Comparison of ENCODE assay signal across 13 cellular contexts in genomic region chr6:14717307-14717706, GRCh38.
DNase-seq lines count a peak whose midpoint lies in the region; ATAC-seq and TF ChIP-seq lines count a peak whose summit lies in the region.
"Had no signal": no experiment of that assay in that cellular context is flagged by ENCODE, and none has a peak within 500 bp of the region (broad histone marks: within the 10 kb centered on the region; RNA-seq: fewer than 3 reads in every experiment).

No MANE protein-coding gene starts in this region.

- H3K36me3 ChIP-seq in CD8-positive, alpha-beta memory T cell (ENCODE audit: insufficient read depth, low read length), result no peaks in the 10 kb centered on the region
- H3K36me3 ChIP-seq in esophagus muscularis mucosa (no peaks in the 10 kb centered on the region), osteoblast (ENCODE audit: insufficient read depth, low read length) (no peaks in the 10 kb centered on the region)
- H3K36me3 ChIP-seq: heart right ventricle had no signal

- no peak for TF ChIP-seq CTCF in CD14-positive monocyte (IDR thresholded peaks at IDR 0.05)
- TF ChIP-seq CTCF in esophagus muscularis mucosa (IDR thresholded peaks at IDR 0.05), result no peak
- no peak for TF ChIP-seq CTCF in osteoblast (IDR thresholded peaks at IDR 0.05; ENCODE audit: extremely low read depth, low read depth, low read length)

- no peak overlapping the region for H3K27ac ChIP-seq in CD8-positive, alpha-beta memory T cell (ENCODE audit: low read depth, low read length)
- H3K27ac ChIP-seq in esophagus muscularis mucosa (replicated peaks in 1 of 4) (no peak overlapping the region), osteoblast (ENCODE audit: low read depth, low read length) (no peak overlapping the region)

- peak; percentile 75 for ATAC-seq in memory B cell (ENCODE audit: low read depth)
- no peak for ATAC-seq in GM18867 (IDR thresholded peaks at IDR 0.05; ENCODE audit: unreplicated experiment)
- ATAC-seq: heart right ventricle, left lobe of liver had no signal

- H3K9me3 Mint-ChIP-seq in CD14-positive monocyte (peaks cover 0 to 5% (median 2%) of the 10 kb centered on the region in 7 donors), memory B cell (peaks cover 1% of the 10 kb centered on the region)
- no peaks in the 10 kb centered on the region for H3K9me3 Mint-ChIP-seq in CD8-positive, alpha-beta memory T cell
- no peaks in the 10 kb centered on the region for H3K9me3 Mint-ChIP-seq in T-helper 2 cell treated with Interferon-gamma antibody and Interleukin-4, amounts not matched to agents 5 μg/mL and 100 μg/mL, for 36 hours
- H3K9me3 Mint-ChIP-seq: nephron progenitor cell had no signal

- H3K27ac Mint-ChIP-seq in CD14-positive monocyte (peak overlapping the region; percentile 18 to 82 (median 75)), memory B cell (peak overlapping the region; percentile 59)
- peak overlapping the region; percentile 1 to 87 (median 78) for H3K27ac Mint-ChIP-seq in CD8-positive, alpha-beta memory T cell
- H3K27ac Mint-ChIP-seq in T-helper 2 cell treated with Interferon-gamma antibody and Interleukin-4, amounts not matched to agents 5 μg/mL and 100 μg/mL, for 36 hours, result peak overlapping the region; percentile 13
- H3K27ac Mint-ChIP-seq: nephron progenitor cell had no signal

- H3K36me3 Mint-ChIP-seq in CD14-positive monocyte, result peaks cover 6 to 10% of the 10 kb centered on the region in 2 donors
- peaks cover 0 to 7% (median 3%) of the 10 kb centered on the region in 3 donors for H3K36me3 Mint-ChIP-seq in CD8-positive, alpha-beta memory T cell
- no peaks in the 10 kb centered on the region for H3K36me3 Mint-ChIP-seq in T-helper 2 cell treated with Interferon-gamma antibody and Interleukin-4, amounts not matched to agents 5 μg/mL and 100 μg/mL, for 36 hours (ENCODE audit: low read depth)
- H3K36me3 Mint-ChIP-seq in memory B cell, result peaks cover 2% of the 10 kb centered on the region

- no peak overlapping the region for H3K4me2 ChIP-seq in osteoblast (ENCODE audit: insufficient read depth, low read length)

- intact Hi-C loops in CD14-positive monocyte (cut with micrococcal nuclease) (loop anchor here in 1 of 2 donors (10.0 kb wide), 1 partner anchor 443 kb away; no protein-coding TSS in a partner anchor), esophagus muscularis mucosa (cut with DNase I) (loop anchor here (10.0 kb wide), 1 partner anchor 127 kb away; no protein-coding TSS in a partner anchor)

- no peak for TF ChIP-seq POLR2A in esophagus muscularis mucosa (IDR thresholded peaks at IDR 0.05; ENCODE audit: low read depth)

- H3K4me1 Mint-ChIP-seq in CD14-positive monocyte, result peaks cover 77% of the 10 kb centered on the region
- peaks cover 16 to 48% (median 35%) of the 10 kb centered on the region in 3 donors for H3K4me1 Mint-ChIP-seq in CD8-positive, alpha-beta memory T cell
- H3K4me1 Mint-ChIP-seq in T-helper 2 cell treated with Interferon-gamma antibody and Interleukin-4, amounts not matched to agents 5 μg/mL and 100 μg/mL, for 36 hours (ENCODE audit: low read depth), result peaks cover 42% of the 10 kb centered on the region
- peaks cover 44% of the 10 kb centered on the region for H3K4me1 Mint-ChIP-seq in memory B cell

- H3K9me3 ChIP-seq in CD8-positive, alpha-beta memory T cell (ENCODE audit: low read length), result no peaks in the 10 kb centered on the region
- H3K9me3 ChIP-seq in esophagus muscularis mucosa, result no peaks in the 10 kb centered on the region
- H3K9me3 ChIP-seq in osteoblast (ENCODE audit: low read depth, low read length), result no peaks in the 10 kb centered on the region
- H3K9me3 ChIP-seq: heart right ventricle had no signal

- CTCF ChIA-PET in CD8-positive, alpha-beta memory T cell (lab: Charles Lee), result no interaction called here

- H3K79me2 ChIP-seq in osteoblast (ENCODE audit: insufficient read depth, low read length), result no peaks in the 10 kb centered on the region

- POLR2A ChIA-PET in CD8-positive, alpha-beta memory T cell (lab: Charles Lee), result no interaction called here

- H3K27me3 ChIP-seq in CD8-positive, alpha-beta memory T cell (ENCODE audit: insufficient read depth, low read length, poor library complexity, severe bottlenecking), result no peaks in the 10 kb centered on the region
- H3K27me3 ChIP-seq in esophagus muscularis mucosa (no peaks in the 10 kb centered on the region), osteoblast (ENCODE audit: insufficient read depth, low read length) (no peaks in the 10 kb centered on the region)
- H3K27me3 ChIP-seq: heart right ventricle had no signal

- DNase-seq in CD14-positive monocyte (ENCODE audit: low spot score) (no peak), memory B cell (ENCODE audit: low spot score in 2 of 2) (no peak), esophagus muscularis mucosa (ENCODE audit: extremely low spot score) (no peak), osteoblast (ENCODE audit: insufficient read length, low spot score, missing footprints) (no peak)
- peak in 3 of 5 donors; percentile 8 to 51 (median 35) for DNase-seq in CD8-positive, alpha-beta memory T cell
- no peak for DNase-seq in T-helper 2 cell treated with Interferon-gamma antibody and Interleukin-4, amounts not matched to agents 5 μg/mL and 100 μg/mL, for 36 hours (ENCODE audit: low spot score)
- DNase-seq: GF-D8, heart right ventricle, NCI-H1105 treated with DMSO at 0.1 percent for 48 hours, NCI-H510A, nephron progenitor cell had no signal

- H2AFZ ChIP-seq in osteoblast (ENCODE audit: low read length), result no peak overlapping the region

- H4K20me1 ChIP-seq in osteoblast (ENCODE audit: insufficient read depth, low read length), result no peaks in the 10 kb centered on the region

- TF ChIP-seq EP300 in esophagus muscularis mucosa (IDR thresholded peaks at IDR 0.05), result no peak

- no peak overlapping the region for H3K4me3 ChIP-seq in CD8-positive, alpha-beta memory T cell (ENCODE audit: low read length)
- H3K4me3 ChIP-seq in esophagus muscularis mucosa, result no peak overlapping the region
- no peak overlapping the region for H3K4me3 ChIP-seq in osteoblast (ENCODE audit: insufficient read depth, low read length)
- H3K4me3 ChIP-seq: heart right ventricle had no signal

- H3K27me3 Mint-ChIP-seq in CD14-positive monocyte (ENCODE audit: low read depth in 3 of 3) (peaks cover 0 to 4% (median 3%) of the 10 kb centered on the region in 3 donors), memory B cell (no peaks in the 10 kb centered on the region)
- H3K27me3 Mint-ChIP-seq in CD8-positive, alpha-beta memory T cell, result no peaks in the 10 kb centered on the region
- no peaks in the 10 kb centered on the region for H3K27me3 Mint-ChIP-seq in T-helper 2 cell treated with Interferon-gamma antibody and Interleukin-4, amounts not matched to agents 5 μg/mL and 100 μg/mL, for 36 hours (ENCODE audit: low read depth)

- H3K4me1 ChIP-seq in CD8-positive, alpha-beta memory T cell (ENCODE audit: insufficient read depth, low read length), result peaks cover 14% of the 10 kb centered on the region
- peaks cover 28 to 36% (median 31%) of the 10 kb centered on the region in 4 donors for H3K4me1 ChIP-seq in esophagus muscularis mucosa
- peaks cover 14% of the 10 kb centered on the region for H3K4me1 ChIP-seq in osteoblast (ENCODE audit: insufficient read depth, low read length)

- 84% methylated on average over 3 of the region's 3 CpGs for WGBS in esophagus muscularis mucosa

- H3K4me3 Mint-ChIP-seq in CD14-positive monocyte (no peak overlapping the region), memory B cell (peak overlapping the region; percentile 9)
- peak overlapping the region in 6 of 7 donors; percentile 32 to 80 (median 52) for H3K4me3 Mint-ChIP-seq in CD8-positive, alpha-beta memory T cell
- H3K4me3 Mint-ChIP-seq in T-helper 2 cell treated with Interferon-gamma antibody and Interleukin-4, amounts not matched to agents 5 μg/mL and 100 μg/mL, for 36 hours, result no peak overlapping the region

Comparison
In these comparisons a context has a peak if more than half of its experiments do, and no peak if none do; other contexts are left out.
1. DNase-seq: peak in CD8-positive, alpha-beta memory T cell (3 of 5); none in CD14-positive monocyte (single experiment), T-helper 2 cell treated with Interferon-gamma antibody and Interleukin-4, amounts not matched to agents 5 μg/mL and 100 μg/mL, for 36 hours (single experiment), memory B cell (0 of 2), esophagus muscularis mucosa (single experiment) and osteoblast (single experiment).
2. H3K27ac Mint-ChIP-seq: peak in every context shown above with its lines; median percentile 78 in CD8-positive, alpha-beta memory T cell; 75 in CD14-positive monocyte; 59 in memory B cell; 13 in T-helper 2 cell treated with Interferon-gamma antibody and Interleukin-4, amounts not matched to agents 5 μg/mL and 100 μg/mL, for 36 hours.
3. H3K4me3 Mint-ChIP-seq: peak in CD8-positive, alpha-beta memory T cell (6 of 7) and memory B cell (single experiment); none in CD14-positive monocyte (0 of 2) and T-helper 2 cell treated with Interferon-gamma antibody and Interleukin-4, amounts not matched to agents 5 μg/mL and 100 μg/mL, for 36 hours (single experiment).